ENCODE assay signal across 1 cellular context in the genomic region with DNA sequence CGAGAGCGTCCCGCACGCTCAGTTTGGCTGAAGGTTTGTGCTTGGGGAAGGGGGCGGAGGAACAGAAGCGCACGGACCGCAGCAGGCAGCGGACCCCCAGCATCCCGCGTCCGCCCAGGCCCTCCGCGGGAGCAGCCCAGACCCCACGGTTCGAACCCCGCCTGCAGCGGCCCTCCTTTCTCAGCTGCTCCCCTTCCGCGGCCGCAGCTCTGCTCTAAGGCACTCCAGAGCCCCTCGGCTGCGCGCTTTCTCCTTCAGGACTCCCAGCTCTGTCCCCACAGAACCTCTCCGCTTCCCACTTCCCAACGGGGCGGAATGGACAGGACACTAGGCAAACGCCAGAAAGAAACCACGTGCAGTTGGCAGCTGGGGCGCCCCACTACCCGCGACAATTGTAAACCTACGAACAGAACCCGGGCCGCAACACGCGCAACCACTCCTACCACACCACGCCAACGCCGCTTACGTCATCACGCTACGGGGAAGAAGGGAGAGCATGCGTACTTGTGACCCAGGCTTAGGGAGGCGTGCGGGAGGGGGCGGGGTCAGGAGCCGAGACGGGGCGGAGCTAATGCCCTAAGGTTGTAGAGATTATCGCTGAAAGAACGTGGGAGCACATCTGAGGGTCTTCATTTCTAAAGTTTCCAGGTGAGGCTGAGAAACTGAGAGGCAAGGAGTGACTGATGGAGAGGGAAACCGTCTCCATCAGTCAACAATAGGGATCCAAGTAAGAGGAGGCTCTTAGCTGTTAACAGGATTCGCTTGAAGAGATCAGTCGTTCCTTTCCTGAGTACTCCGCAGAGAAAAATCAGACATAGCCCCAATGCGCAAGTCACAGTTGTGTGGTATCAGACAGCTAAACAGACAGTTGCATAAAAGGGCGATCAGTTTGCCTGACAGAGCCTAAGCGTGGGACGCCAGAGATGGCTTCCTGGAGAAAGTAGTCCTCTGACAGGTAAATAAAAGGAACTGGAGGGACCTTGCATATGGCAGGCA.
TF ChIP-seq lines count a peak whose summit lies in the region.

A gene with protein sequence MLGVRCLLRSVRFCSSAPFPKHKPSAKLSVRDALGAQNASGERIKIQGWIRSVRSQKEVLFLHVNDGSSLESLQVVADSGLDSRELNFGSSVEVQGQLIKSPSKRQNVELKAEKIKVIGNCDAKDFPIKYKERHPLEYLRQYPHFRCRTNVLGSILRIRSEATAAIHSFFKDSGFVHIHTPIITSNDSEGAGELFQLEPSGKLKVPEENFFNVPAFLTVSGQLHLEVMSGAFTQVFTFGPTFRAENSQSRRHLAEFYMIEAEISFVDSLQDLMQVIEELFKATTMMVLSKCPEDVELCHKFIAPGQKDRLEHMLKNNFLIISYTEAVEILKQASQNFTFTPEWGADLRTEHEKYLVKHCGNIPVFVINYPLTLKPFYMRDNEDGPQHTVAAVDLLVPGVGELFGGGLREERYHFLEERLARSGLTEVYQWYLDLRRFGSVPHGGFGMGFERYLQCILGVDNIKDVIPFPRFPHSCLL (minus strand): TSS at position 479 of the 996 bp plus-strand sequence. CDS start 376 bp downstream, at position 103.

TF ChIP-seq in HepG2, 621 proteins besides CTCF, POLR2A, EP300 and RAD21 (continued from another document and continues in another):
- TF ChIP-seq, protein P1, sequence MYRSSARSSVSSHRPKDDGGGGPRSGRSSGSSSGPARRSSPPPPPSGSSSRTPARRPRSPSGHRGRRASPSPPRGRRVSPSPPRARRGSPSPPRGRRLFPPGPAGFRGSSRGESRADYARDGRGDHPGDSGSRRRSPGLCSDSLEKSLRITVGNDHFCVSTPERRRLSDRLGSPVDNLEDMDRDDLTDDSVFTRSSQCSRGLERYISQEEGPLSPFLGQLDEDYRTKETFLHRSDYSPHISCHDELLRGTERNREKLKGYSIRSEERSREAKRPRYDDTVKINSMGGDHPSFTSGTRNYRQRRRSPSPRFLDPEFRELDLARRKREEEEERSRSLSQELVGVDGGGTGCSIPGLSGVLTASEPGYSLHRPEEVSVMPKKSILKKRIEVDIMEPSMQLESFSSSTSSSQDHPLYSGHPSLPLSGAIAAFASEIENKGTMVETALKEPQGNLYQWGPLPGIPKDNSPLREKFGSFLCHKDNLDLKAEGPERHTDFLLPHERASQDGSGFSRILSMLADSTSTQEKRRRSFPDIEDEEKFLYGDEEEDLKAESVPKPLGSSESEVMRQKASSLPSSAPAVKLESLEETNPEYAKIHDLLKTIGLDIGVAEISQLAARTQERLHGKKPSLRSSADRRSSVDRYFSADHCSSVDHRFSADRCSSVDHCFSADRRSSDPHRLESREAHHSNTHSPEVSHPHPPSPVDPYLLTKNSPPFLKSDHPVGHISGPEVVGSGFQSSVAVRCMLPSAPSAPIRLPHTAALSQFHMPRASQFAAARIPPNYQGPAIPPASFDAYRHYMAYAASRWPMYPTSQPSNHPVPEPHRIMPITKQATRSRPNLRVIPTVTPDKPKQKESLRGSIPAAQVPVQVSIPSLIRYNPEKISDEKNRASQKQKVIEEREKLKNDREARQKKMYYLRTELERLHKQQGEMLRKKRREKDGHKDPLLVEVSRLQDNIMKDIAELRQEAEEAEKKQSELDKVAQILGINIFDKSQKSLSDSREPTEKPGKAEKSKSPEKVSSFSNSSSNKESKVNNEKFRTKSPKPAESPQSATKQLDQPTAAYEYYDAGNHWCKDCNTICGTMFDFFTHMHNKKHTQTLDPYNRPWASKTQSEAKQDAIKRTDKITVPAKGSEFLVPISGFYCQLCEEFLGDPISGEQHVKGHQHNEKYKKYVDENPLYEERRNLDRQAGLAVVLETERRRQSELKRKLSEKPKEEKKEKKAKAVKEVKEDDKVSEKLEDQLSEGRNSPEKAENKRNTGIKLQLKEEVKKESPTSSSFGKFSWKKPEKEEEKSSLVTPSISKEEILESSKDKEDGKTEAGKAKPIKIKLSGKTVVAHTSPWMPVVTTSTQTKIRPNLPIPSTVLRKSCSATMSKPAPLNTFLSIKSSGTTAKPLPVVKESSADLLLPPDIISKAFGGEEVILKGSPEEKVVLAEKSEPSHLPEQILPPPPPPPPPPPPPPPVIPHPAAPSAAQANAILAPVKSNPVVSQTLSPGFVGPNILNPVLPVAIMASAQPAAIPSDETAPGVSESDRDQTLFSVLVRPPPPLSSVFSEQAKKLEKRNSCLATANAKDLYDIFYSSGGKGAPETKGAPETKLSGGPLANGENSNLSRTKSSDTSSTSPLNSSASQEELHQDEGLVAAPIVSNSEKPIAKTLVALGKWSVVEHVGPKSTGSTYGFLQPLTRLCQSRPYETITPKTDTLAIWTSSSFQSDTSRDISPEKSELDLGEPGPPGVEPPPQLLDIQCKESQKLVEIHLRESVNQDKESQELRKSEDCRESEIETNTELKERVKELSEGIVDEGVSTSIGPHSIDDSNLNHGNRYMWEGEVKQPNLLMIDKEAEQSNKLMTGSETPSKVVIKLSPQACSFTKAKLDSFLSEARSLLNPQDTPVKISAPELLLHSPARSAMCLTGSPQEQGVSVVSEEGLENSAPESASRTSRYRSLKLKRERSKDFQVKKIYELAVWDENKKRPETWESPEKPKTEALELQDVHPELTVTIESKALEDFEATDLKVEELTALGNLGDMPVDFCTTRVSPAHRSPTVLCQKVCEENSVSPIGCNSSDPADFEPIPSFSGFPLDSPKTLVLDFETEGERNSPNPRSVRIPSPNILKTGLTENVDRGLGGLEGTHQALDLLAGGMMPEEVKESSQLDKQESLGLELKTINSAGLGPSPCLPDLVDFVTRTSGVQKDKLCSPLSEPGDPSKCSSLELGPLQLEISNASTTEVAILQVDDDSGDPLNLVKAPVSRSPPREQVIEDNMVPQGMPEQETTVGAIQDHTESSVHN (CRISPR knock-in tag; IDR thresholded peaks at IDR 0.05): no peak; the same call in 1 of the 2 replicates
- TF ChIP-seq, protein P2, sequence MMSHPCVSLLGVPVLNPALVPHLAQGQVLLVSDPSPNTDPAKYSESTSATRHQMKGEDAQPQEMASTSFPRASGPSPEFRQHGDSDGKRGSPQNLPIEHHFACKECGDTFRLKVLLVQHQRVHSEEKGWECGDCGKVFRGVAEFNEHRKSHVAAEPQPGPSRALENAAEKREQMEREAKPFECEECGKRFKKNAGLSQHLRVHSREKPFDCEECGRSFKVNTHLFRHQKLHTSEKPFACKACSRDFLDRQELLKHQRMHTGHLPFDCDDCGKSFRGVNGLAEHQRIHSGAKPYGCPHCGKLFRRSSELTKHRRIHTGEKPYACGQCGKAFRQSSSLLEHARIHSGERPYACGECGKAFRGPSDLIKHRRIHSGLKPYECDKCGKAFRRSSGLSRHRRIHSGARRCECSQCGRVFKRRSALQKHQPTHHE (CRISPR knock-in tag; IDR thresholded peaks at IDR 0.05; ENCODE audit: borderline replicate concordance): no peak
- TF ChIP-seq, protein P3, sequence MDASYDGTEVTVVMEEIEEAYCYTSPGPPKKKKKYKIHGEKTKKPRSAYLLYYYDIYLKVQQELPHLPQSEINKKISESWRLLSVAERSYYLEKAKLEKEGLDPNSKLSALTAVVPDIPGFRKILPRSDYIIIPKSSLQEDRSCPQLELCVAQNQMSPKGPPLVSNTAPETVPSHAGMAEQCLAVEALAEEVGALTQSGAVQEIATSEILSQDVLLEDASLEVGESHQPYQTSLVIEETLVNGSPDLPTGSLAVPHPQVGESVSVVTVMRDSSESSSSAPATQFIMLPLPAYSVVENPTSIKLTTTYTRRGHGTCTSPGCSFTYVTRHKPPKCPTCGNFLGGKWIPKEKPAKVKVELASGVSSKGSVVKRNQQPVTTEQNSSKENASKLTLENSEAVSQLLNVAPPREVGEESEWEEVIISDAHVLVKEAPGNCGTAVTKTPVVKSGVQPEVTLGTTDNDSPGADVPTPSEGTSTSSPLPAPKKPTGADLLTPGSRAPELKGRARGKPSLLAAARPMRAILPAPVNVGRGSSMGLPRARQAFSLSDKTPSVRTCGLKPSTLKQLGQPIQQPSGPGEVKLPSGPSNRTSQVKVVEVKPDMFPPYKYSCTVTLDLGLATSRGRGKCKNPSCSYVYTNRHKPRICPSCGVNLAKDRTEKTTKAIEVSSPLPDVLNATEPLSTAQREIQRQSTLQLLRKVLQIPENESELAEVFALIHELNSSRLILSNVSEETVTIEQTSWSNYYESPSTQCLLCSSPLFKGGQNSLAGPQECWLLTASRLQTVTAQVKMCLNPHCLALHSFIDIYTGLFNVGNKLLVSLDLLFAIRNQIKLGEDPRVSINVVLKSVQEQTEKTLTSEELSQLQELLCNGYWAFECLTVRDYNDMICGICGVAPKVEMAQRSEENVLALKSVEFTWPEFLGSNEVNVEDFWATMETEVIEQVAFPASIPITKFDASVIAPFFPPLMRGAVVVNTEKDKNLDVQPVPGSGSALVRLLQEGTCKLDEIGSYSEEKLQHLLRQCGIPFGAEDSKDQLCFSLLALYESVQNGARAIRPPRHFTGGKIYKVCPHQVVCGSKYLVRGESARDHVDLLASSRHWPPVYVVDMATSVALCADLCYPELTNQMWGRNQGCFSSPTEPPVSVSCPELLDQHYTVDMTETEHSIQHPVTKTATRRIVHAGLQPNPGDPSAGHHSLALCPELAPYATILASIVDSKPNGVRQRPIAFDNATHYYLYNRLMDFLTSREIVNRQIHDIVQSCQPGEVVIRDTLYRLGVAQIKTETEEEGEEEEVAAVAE (CRISPR knock-in tag; IDR thresholded peaks at IDR 0.05; ENCODE audit: borderline replicate concordance): no peak
- no peak for TF ChIP-seq SP2 (CRISPR knock-in tag; IDR thresholded peaks at IDR 0.05)
- TF ChIP-seq HHEX (CRISPR knock-in tag; IDR thresholded peaks at IDR 0.05): no peak
- TF ChIP-seq ZNF235 (CRISPR knock-in tag; IDR thresholded peaks at IDR 0.05; ENCODE audit: borderline replicate concordance): 0 out of 2 replicates have a peak, but pooled peaks have one; percentile 58
- TF ChIP-seq NR2C2 (CRISPR knock-in tag; IDR thresholded peaks at IDR 0.05; ENCODE audit: borderline replicate concordance): peak; percentile 60; the same call in 1 of the 2 replicates
- TF ChIP-seq ZSCAN29 (CRISPR knock-in tag; conservative IDR thresholded peaks at IDR 0.05): no peak; the same call in 1 of the 2 replicates
- peak; percentile 90; the same call in 1 of the 2 replicates for TF ChIP-seq NRL (CRISPR knock-in tag; IDR thresholded peaks at IDR 0.05; ENCODE audit: borderline replicate concordance)
- peak; percentile 38; the same call in 1 of the 2 replicates for TF ChIP-seq GATA4 (IDR thresholded peaks at IDR 0.05; ENCODE audit: borderline replicate concordance, low read depth)
- no peak for TF ChIP-seq ATM (IDR thresholded peaks at IDR 0.05; ENCODE audit: borderline replicate concordance)
- TF ChIP-seq DNMT3B (CRISPR knock-in tag; conservative IDR thresholded peaks at IDR 0.05): no peak; the same call in 1 of the 2 replicates
- TF ChIP-seq ZNF7 (CRISPR knock-in tag; IDR thresholded peaks at IDR 0.05): no peak
- no peak; the same call in 1 of the 2 replicates for TF ChIP-seq ZNF670 (CRISPR knock-in tag; IDR thresholded peaks at IDR 0.05; ENCODE audit: borderline replicate concordance)
- TF ChIP-seq SP140L (CRISPR knock-in tag; IDR thresholded peaks at IDR 0.05; ENCODE audit: borderline replicate concordance): no peak; the same call in 1 of the 2 replicates
- TF ChIP-seq ZFP82 (CRISPR knock-in tag; IDR thresholded peaks at IDR 0.05; ENCODE audit: borderline replicate concordance): no peak
- no peak for TF ChIP-seq GTF3A (CRISPR knock-in tag; conservative IDR thresholded peaks at IDR 0.05)
- no peak; the same call in 1 of the 2 replicates for TF ChIP-seq RARA (CRISPR knock-in tag; IDR thresholded peaks at IDR 0.05)
- TF ChIP-seq NR2F1 (CRISPR knock-in tag; IDR thresholded peaks at IDR 0.05): no peak
- TF ChIP-seq ELF1 (CRISPR knock-in tag; IDR thresholded peaks at IDR 0.05): no peak
- TF ChIP-seq POLR2AphosphoS5 (IDR thresholded peaks at IDR 0.05; ENCODE audit: low read depth, low read length): peak; percentile 93
- TF ChIP-seq ZSCAN9 (CRISPR knock-in tag; IDR thresholded peaks at IDR 0.05; ENCODE audit: borderline replicate concordance): peak; percentile 9; the same call in 1 of the 2 replicates
- TF ChIP-seq MAFK (conservative IDR thresholded peaks at IDR 0.05 in 1 of 2, IDR thresholded peaks at IDR 0.05 in 1 of 2; ENCODE audit: low read length in 2 of 2): no peak
- TF ChIP-seq NCOR1 (IDR thresholded peaks at IDR 0.05; ENCODE audit: borderline replicate concordance, low read length): peak; percentile 13; the same call in 1 of the 2 replicates
- TF ChIP-seq YY1 (IDR thresholded peaks at IDR 0.05; ENCODE audit: insufficient read depth, insufficient replicate concordance, low read depth, low read length): no peak
- TF ChIP-seq IKZF4 (CRISPR knock-in tag; IDR thresholded peaks at IDR 0.05; ENCODE audit: borderline replicate concordance, low read depth, not compliant biosample characterization): no peak
- TF ChIP-seq KDM2A (CRISPR knock-in tag; IDR thresholded peaks at IDR 0.05; ENCODE audit: borderline replicate concordance, low read depth): peak; percentile 90
- TF ChIP-seq ZNF878 (CRISPR knock-in tag; IDR thresholded peaks at IDR 0.05): no peak
- TF ChIP-seq ZNF782 (CRISPR knock-in tag; IDR thresholded peaks at IDR 0.05; ENCODE audit: borderline replicate concordance): 0 out of 2 replicates have a peak, but pooled peaks have one; percentile 51
- TF ChIP-seq, protein P4, sequence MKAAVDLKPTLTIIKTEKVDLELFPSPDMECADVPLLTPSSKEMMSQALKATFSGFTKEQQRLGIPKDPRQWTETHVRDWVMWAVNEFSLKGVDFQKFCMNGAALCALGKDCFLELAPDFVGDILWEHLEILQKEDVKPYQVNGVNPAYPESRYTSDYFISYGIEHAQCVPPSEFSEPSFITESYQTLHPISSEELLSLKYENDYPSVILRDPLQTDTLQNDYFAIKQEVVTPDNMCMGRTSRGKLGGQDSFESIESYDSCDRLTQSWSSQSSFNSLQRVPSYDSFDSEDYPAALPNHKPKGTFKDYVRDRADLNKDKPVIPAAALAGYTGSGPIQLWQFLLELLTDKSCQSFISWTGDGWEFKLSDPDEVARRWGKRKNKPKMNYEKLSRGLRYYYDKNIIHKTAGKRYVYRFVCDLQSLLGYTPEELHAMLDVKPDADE (CRISPR knock-in tag; IDR thresholded peaks at IDR 0.05): peak; percentile 60; the same call in 1 of the 2 replicates
- peak; percentile 76; the same call in 1 of the 2 replicates for TF ChIP-seq ZNF572 (CRISPR knock-in tag; IDR thresholded peaks at IDR 0.05)
- TF ChIP-seq CEBPB (IDR thresholded peaks at IDR 0.05; ENCODE audit: borderline replicate concordance, low read depth, low read length): peak; percentile 77
- no peak for TF ChIP-seq NCOA5 (CRISPR knock-in tag; IDR thresholded peaks at IDR 0.05)
- TF ChIP-seq ZNF564 (CRISPR knock-in tag; IDR thresholded peaks at IDR 0.05): no peak
- no peak for TF ChIP-seq SIX1 (CRISPR knock-in tag; IDR thresholded peaks at IDR 0.05; ENCODE audit: borderline replicate concordance)
- TF ChIP-seq SUZ12 (IDR thresholded peaks at IDR 0.05; ENCODE audit: low read depth, low read length): no peak
- TF ChIP-seq ZNF563 (CRISPR knock-in tag; IDR thresholded peaks at IDR 0.05): peak; percentile 76
- TF ChIP-seq ARID2 (CRISPR knock-in tag; IDR thresholded peaks at IDR 0.05; ENCODE audit: borderline replicate concordance): peak; percentile 43; the same call in 1 of the 2 replicates
- TF ChIP-seq MEIS2 (CRISPR knock-in tag; IDR thresholded peaks at IDR 0.05): 0 out of 2 replicates have a peak, but pooled peaks have one; percentile 10
- peak; percentile 25 for TF ChIP-seq AGO1 (IDR thresholded peaks at IDR 0.05; ENCODE audit: low read depth, low read length, poor library complexity, severe bottlenecking)
